29 cellular contexts compared by ENCODE assay signal in the genomic region with DNA sequence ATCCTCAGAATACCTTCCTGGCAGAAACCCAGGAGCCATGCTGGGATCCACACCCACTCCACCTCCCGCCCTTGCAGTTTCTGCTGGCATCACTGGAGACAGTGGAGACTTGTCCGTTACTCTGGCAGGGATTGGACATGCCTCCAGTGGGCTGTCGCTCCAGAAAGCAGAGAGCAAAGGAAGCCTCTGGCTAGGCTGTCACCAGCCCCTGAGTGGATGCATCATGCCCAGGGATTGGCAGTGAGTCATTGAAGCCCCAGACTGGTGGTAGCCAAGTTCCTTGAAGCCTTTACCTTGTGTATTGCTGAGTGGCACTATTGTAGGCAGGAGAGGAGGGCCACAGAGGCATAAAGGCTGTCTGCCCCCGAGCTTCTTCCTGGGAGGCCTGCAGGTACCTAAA. TPM values are rescaled to one million over a fixed set of nuclear protein-coding genes. Genes with fewer than 3 reads are reported as not detected.
DNase-seq lines count a peak whose midpoint lies in the region; ATAC-seq and TF ChIP-seq lines count a peak whose summit lies in the region.
"Had no signal": no experiment of that assay in that cellular context is flagged by ENCODE, and none has a peak within 500 bp of the region (broad histone marks: within the 10 kb centered on the region; RNA-seq: fewer than 3 reads in every experiment).

No MANE protein-coding gene starts in this region.

- no peak overlapping the region for H3K27ac ChIP-seq in RWPE1
- H3K27ac ChIP-seq: adrenal gland, colonic mucosa, lower lobe of right lung, pancreas, right atrium auricular region, SJSA1, spleen, suprapubic skin had no signal

- POLR2A ChIA-PET in RWPE1 (lab: Yijun Ruan, JAX; ENCODE audit: low non-redundant PET): no interaction called here

- TF ChIP-seq CTCF in RWPE1 (conservative IDR thresholded peaks at IDR 0.05; ENCODE audit: low read depth): no peak

- ATAC-seq in GM18861 (IDR thresholded peaks at IDR 0.05; ENCODE audit: unreplicated experiment): no peak
- no peak for ATAC-seq in left cardiac atrium
- ATAC-seq: activated CD4-positive, alpha-beta T cell treated with anti-CD3 and anti-CD28 coated beads for 36 hours; lower lobe of right lung; mucosa of descending colon; pancreas; stimulated activated memory B cell treated with anti-CD40 and anti-IgM and Interleukin-4, amounts not matched to agents 10 μg/mL and 1 μg/mL and 100 μg/mL, for 72 hours had no signal

- DNase-seq in AG08395 (ENCODE audit: low spot score) (peak; percentile 22), HPDE6-E6E7 (ENCODE audit: extremely low spot score) (peak; percentile 32), RWPE1 (ENCODE audit: low spot score) (peak; percentile 50), kidney glomerular epithelial cell (lab: John Stamatoyannopoulos, UW) (peak; percentile 17), activated gamma-delta T cell (lab: John Stamatoyannopoulos, UW) (no peak), DMS153 (lab: John Stamatoyannopoulos, UW) (no peak), left cardiac atrium (no peak)
- DNase-seq: activated CD4-positive, alpha-beta T cell treated with anti-CD3 and anti-CD28 coated beads for 36 hours; activated CD8-positive, alpha-beta memory T cell treated with anti-CD3 and anti-CD28 coated beads for 24 hours; activated gamma-delta T cell treated with Interleukin-2 at 50 U/mL for 16 hours; activated T-cell treated with anti-CD3 and anti-CD28 coated beads, Interleukin-2, amount 50 U/mL, for 1 hour; adrenal gland; colonic mucosa; endodermal cell; Karpas-422; lower lobe of right lung; mucosa of descending colon; NCI-H1417; NCI-H2081 treated with DMSO at 0.1 percent for 48 hours; NCI-H446; nephron progenitor cell; pancreas; spleen; stimulated activated CD4-positive, alpha-beta T cell treated with anti-CD3 and anti-CD28 coated beads, Interleukin-2, amount 100 ng/mL, for 48 hours had no signal

- intact Hi-C loops in left cardiac atrium (cut with DNase I): no loop called here

- CTCF ChIA-PET in RWPE1 (lab: Yijun Ruan, JAX): interaction anchor here (1.6 kb wide), 1 partner anchor 16 kb away, joined by 6 read pairs; no protein-coding TSS in a partner anchor

RNA-seq across cellular contexts. Expression of gene E2F8, which starts 34.8 kb away (rescaled TPM):
- total RNA-seq in left cardiac atrium: 1 to 10 TPM; 3.4 to 4.2 TPM

Comparison
In these comparisons a context has a peak if more than half of its experiments do, and no peak if none do; other contexts are left out.
1. DNase-seq: peak in AG08395 (single experiment), HPDE6-E6E7 (single experiment), RWPE1 (single experiment) and kidney glomerular epithelial cell (single experiment); none in activated gamma-delta T cell (single experiment), DMS153 (single experiment) and left cardiac atrium (single experiment).